ENCODE assay signal across 1 cellular context in the genomic region with DNA sequence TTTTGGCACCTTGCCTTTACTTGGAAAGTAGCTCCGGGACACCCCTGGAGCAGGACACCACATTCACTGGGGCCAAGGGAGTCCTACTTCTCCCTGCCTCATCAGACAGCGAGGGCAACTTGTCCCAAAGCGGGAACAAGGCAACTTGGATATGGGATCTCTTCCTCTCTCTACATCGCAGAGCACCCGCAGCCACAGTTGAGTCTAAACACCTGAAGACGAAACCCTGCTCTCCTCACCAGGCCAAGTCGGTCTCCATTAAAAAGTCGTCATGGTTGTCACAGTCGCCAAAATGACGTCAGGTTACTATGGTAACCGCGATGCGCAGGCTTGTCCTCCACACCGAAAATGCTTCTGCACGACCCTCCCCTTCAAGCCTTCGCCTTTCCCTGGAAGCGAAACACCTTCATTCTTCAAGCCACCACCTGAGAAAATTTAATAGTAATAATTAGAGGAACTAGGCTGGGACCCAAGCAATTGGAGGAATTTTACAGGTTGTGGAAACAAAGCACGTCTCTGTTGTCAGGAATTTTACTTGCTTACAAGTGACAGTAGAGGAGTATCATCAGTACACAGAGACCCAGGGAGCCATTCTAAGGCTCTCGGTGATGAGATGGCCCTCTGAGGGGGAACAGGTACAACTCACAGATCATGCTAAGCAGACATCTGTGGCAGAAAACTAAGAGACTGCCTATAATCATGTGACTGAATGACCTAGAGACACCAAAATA.
TF ChIP-seq lines count a peak whose summit lies in the region.

No MANE protein-coding gene starts in this region.

TF ChIP-seq in HEK293, 187 proteins besides CTCF, POLR2A, EP300 and RAD21 (continued from another document):
- TF ChIP-seq ZNF518A (tag by site-specific recombination; conservative IDR thresholded peaks at IDR 0.05; ENCODE audit: low read depth) (no peak), ZNF10 (tag by site-specific recombination; IDR thresholded peaks at IDR 0.05) (0 out of 2 replicates have a peak, but pooled peaks have one; percentile 13), ZBTB21 (tag by site-specific recombination; IDR thresholded peaks at IDR 0.05) (peak; percentile 88), MZF1 (tag by site-specific recombination; IDR thresholded peaks at IDR 0.05; ENCODE audit: borderline replicate concordance) (no peak), ZNF600 (tag by site-specific recombination; IDR thresholded peaks at IDR 0.05) (peak; percentile 57), ZNF324 (tag by site-specific recombination; IDR thresholded peaks at IDR 0.05) (peak; percentile 40; the same call in 1 of the 2 replicates), ZNF629 (tag by site-specific recombination; IDR thresholded peaks at IDR 0.05) (peak; percentile 86), ZNF335 (tag by site-specific recombination; conservative IDR thresholded peaks at IDR 0.05) (peak; percentile 36; the same call in 1 of the 2 replicates), ZBTB17 (tag by site-specific recombination; IDR thresholded peaks at IDR 0.05) (0 out of 2 replicates have a peak, but pooled peaks have one; percentile 25), ATF2 (tag by site-specific recombination; IDR thresholded peaks at IDR 0.05; ENCODE audit: low read depth) (peak; percentile 98), ZXDB (tag by site-specific recombination; IDR thresholded peaks at IDR 0.05) (peak; percentile 48; the same call in 1 of the 2 replicates)
- TF ChIP-seq, protein P1, sequence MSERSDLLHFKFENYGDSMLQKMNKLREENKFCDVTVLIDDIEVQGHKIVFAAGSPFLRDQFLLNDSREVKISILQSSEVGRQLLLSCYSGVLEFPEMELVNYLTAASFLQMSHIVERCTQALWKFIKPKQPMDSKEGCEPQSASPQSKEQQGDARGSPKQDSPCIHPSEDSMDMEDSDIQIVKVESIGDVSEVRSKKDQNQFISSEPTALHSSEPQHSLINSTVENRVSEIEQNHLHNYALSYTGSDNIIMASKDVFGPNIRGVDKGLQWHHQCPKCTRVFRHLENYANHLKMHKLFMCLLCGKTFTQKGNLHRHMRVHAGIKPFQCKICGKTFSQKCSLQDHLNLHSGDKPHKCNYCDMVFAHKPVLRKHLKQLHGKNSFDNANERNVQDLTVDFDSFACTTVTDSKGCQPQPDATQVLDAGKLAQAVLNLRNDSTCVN (tag by site-specific recombination; optimal IDR thresholded peaks at IDR 0.05): no peak
- TF ChIP-seq, protein P2, sequence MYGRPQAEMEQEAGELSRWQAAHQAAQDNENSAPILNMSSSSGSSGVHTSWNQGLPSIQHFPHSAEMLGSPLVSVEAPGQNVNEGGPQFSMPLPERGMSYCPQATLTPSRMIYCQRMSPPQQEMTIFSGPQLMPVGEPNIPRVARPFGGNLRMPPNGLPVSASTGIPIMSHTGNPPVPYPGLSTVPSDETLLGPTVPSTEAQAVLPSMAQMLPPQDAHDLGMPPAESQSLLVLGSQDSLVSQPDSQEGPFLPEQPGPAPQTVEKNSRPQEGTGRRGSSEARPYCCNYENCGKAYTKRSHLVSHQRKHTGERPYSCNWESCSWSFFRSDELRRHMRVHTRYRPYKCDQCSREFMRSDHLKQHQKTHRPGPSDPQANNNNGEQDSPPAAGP (tag by site-specific recombination; IDR thresholded peaks at IDR 0.05): no peak
